ENCODE assay signal across 33 cellular contexts in genomic region chr3:72214065-72215048, GRCh38.
DNase-seq lines count a peak whose midpoint lies in the region; ATAC-seq, FAIRE-seq and TF ChIP-seq lines count a peak whose summit lies in the region.
"Had no signal": no experiment of that assay in that cellular context is flagged by ENCODE, and none has a peak within 500 bp of the region (broad histone marks: within the 10 kb centered on the region; RNA-seq: fewer than 3 reads in every experiment).

No MANE protein-coding gene starts in this region.

- BruUV-seq in GM12878 (replicated peaks; lab: Mats Ljungman, UMichigan) = no TSS peak

- no peak for TF ChIP-seq RAD21 in GM12878 (IDR thresholded peaks at IDR 0.05; ENCODE audit: insufficient read depth, low read depth, low read length)

- H3K27me3 ChIP-seq in GM12878 (replicated peaks in 1 of 2; ENCODE audit: control insufficient read depth in 2 of 2, insufficient read depth in 2 of 2, low read length in 1 of 2) (no peaks in the 10 kb centered on the region), left lung (no peaks in the 10 kb centered on the region)
- H3K27me3 ChIP-seq: body of pancreas, spleen, testis, vagina had no signal

- no peaks in the 10 kb centered on the region for H3K36me3 ChIP-seq in GM12878 (ENCODE audit: control insufficient read depth in 2 of 2, insufficient read depth in 2 of 2, low read length in 1 of 2)
- no peaks in the 10 kb centered on the region for H3K36me3 ChIP-seq in left lung
- H3K36me3 ChIP-seq: spleen, vagina had no signal

- TF ChIP-seq EP300 in GM12878 (IDR thresholded peaks at IDR 0.05; ENCODE audit: borderline replicate concordance in 1 of 2, control insufficient read depth in 1 of 2, low read depth in 2 of 2, low read length in 2 of 2) = no peak

- peak; percentile 7 for FAIRE-seq in GM12878 (lab: Jason Lieb, UNC)
- no peak for FAIRE-seq in HTR-8/SVneo (lab: Jason Lieb, UNC)

- no peak overlapping the region for H3K4me3 ChIP-seq in GM12878
- no peak overlapping the region for H3K4me3 ChIP-seq in left lung
- H3K4me3 ChIP-seq: body of pancreas, GM23248, spleen, testis, vagina had no signal

- SMC1A ChIA-PET in GM12878 (lab: Charles Lee; ENCODE audit: uncharacterized antibody, unreplicated experiment) = interaction anchor here (0.7 kb wide), 1 partner anchor 567 kb away, joined by 3 read pairs; no protein-coding TSS in a partner anchor

- H3K4me1 ChIP-seq in GM12878 (ENCODE audit: control insufficient read depth, insufficient read depth, low read length) (no peaks in the 10 kb centered on the region), left lung (no peaks in the 10 kb centered on the region)
- H3K4me1 ChIP-seq: body of pancreas, vagina had no signal

- POLR2A ChIA-PET in GM12878 (lab: Charles Lee) = no interaction called here

- no peak overlapping the region for H3K9ac ChIP-seq in GM12878 (ENCODE audit: control insufficient read depth, insufficient read depth, low read length)
- H3K9ac ChIP-seq: GM23248, KMS-11 had no signal

- CTCF ChIA-PET in GM12878 (lab: Yijun Ruan, JAX) = interaction anchor here (1.2 kb wide), 1 partner anchor 451 kb away, joined by 3 read pairs; no protein-coding TSS in a partner anchor

- no peak overlapping the region for H3K4me2 ChIP-seq in GM12878 (ENCODE audit: control insufficient read depth, insufficient read depth)
- H3K4me2 ChIP-seq: KMS-11 had no signal

- H3K9me3 ChIP-seq in GM12878 (replicated peaks; ENCODE audit: control insufficient read depth, insufficient read depth, low read length) (no peaks in the 10 kb centered on the region; the same call in 2 of the 3 replicates), left lung (no peaks in the 10 kb centered on the region)
- H3K9me3 ChIP-seq: body of pancreas, spleen, testis, vagina had no signal

- H3K79me2 ChIP-seq in GM12878 (ENCODE audit: control insufficient read depth, insufficient read depth, low read length) = no peaks in the 10 kb centered on the region

- no peak for TF ChIP-seq POLR2A in GM12878 (IDR thresholded peaks at IDR 0.05; ENCODE audit: low read depth, low read length)

- intact Hi-C loops in GM12878 (cut with micrococcal nuclease; ENCODE audit: unreplicated experiment) = no loop called here
- intact Hi-C loops in left lung (cut with DNase I) = no loop called here

- H3K27ac ChIP-seq in GM12878 (ENCODE audit: control insufficient read depth, insufficient read depth) (no peak overlapping the region), left lung (no peak overlapping the region)
- H3K27ac ChIP-seq: body of pancreas, epithelial cell of prostate, GM23248, KMS-11, testis, vagina had no signal

- DNase-seq in CD1c-positive myeloid dendritic cell (ENCODE audit: extremely low spot score) (peak; percentile 78), MV-4-11 (lab: John Stamatoyannopoulos, UW) (peak; percentile 89), GM12878 (ENCODE audit: low read depth, low spot score) (no peak), left lung (no peak), HTR-8/SVneo (ENCODE audit: insufficient read length, low spot score) (no peak)
- no peak for DNase-seq in activated CD4-positive, alpha-beta T cell treated with anti-CD3 and anti-CD28 coated beads, Interleukin-2, amount 50 U/mL, for 4 hours
- DNase-seq: activated CD8-positive, alpha-beta T cell treated with anti-CD3 and anti-CD28 coated beads, Interleukin-2, amount 10 ng/mL, durations not matched to agents 7 days and 5 days; activated gamma-delta T cell; activated naive CD8-positive, alpha-beta T cell treated with anti-CD3 and anti-CD28 coated beads, Interleukin-2, amount 50 U/mL, for 24 hours; activated T-cell treated with anti-CD3 and anti-CD28 coated beads for 4 hours; body of pancreas; CD4-positive, CD25-positive, alpha-beta regulatory T cell; effector CD4-positive, alpha-beta T cell; EL; GM23248; hippocampal formation; immature natural killer cell; midbrain; naive thymus-derived CD8-positive, alpha-beta T cell; NCI-H1694; NCI-H2171; NCI-H524 treated with DMSO at 0.1 percent for 48 hours; occipital lobe; RPMI8226; spleen; stimulated activated CD4-positive, alpha-beta T cell treated with anti-CD3 and anti-CD28 coated beads, Interleukin-4, amount 100 ng/mL, for 24 hours; stimulated activated naive CD4-positive, alpha-beta T cell; testis had no signal

- RAD21 ChIA-PET in GM12878 (lab: Charles Lee; ENCODE audit: unreplicated experiment) = interaction anchor here (0.8 kb wide), 1 partner anchor 51 kb away, joined by 3 read pairs; no protein-coding TSS in a partner anchor

- 59% methylated on average over 11 of the region's 11 CpGs for WGBS in GM12878 (ENCODE audit: insufficient coverage, insufficient replicate concordance, low lambda C conversion rate, missing lambda C conversion rate)

- no peak for TF ChIP-seq CTCF in GM12878 (IDR thresholded peaks at IDR 0.05 in 2 of 3, conservative IDR thresholded peaks at IDR 0.05 in 1 of 3; ENCODE audit: control insufficient read depth in 2 of 3, extremely low read depth in 1 of 3, insufficient read depth in 1 of 3, low read depth in 3 of 3, low read length in 3 of 3)
- no peak for TF ChIP-seq CTCF in left lung (IDR thresholded peaks at IDR 0.05)

- in situ Hi-C loops in GM12878 (cut with MboI) = no loop called here

- H4K20me1 ChIP-seq in GM12878 (ENCODE audit: control insufficient read depth, insufficient read depth) = no peaks in the 10 kb centered on the region

- ATAC-seq in GM12878 (no peak), left lung (peak; percentile 29), HG03097 (IDR thresholded peaks at IDR 0.05; ENCODE audit: low FRiP score, unreplicated experiment) (no peak), HG02973 (IDR thresholded peaks at IDR 0.05; ENCODE audit: unreplicated experiment) (no peak)
- ATAC-seq: activated CD8-positive, alpha-beta T cell treated with anti-CD3 and anti-CD28 coated beads, Interleukin-2, amount 10 ng/mL, durations not matched to agents 7 days and 5 days; activated naive CD8-positive, alpha-beta T cell treated with anti-CD3 and anti-CD28 coated beads, Interleukin-2, amount 50 U/mL, for 24 hours; body of pancreas; naive thymus-derived CD8-positive, alpha-beta T cell had no signal

- H2AFZ ChIP-seq in GM12878 (ENCODE audit: control insufficient read depth, low read depth, low read length) = no peak overlapping the region
- H2AFZ ChIP-seq: GM23248 had no signal

TF ChIP-seq in GM12878, 131 proteins besides CTCF, POLR2A, EP300 and RAD21 (continues in another document):
- TF ChIP-seq RB1 (IDR thresholded peaks at IDR 0.05; ENCODE audit: borderline replicate concordance) (no peak), ZNF384 (IDR thresholded peaks at IDR 0.05; ENCODE audit: borderline replicate concordance, low read depth, low read length) (no peak), KDM1A (IDR thresholded peaks at IDR 0.05; ENCODE audit: borderline replicate concordance) (no peak), NFYA (IDR thresholded peaks at IDR 0.05; ENCODE audit: borderline replicate concordance, low read depth, low read length) (no peak), USF1 (IDR thresholded peaks at IDR 0.05; ENCODE audit: borderline replicate concordance, extremely low read length, insufficient read depth, low read depth, low read length) (no peak), ZNF622 (IDR thresholded peaks at IDR 0.05) (no peak), NKRF (conservative IDR thresholded peaks at IDR 0.05) (no peak), SUZ12 (IDR thresholded peaks at IDR 0.05; ENCODE audit: unreplicated experiment) (no peak), ZBED1 (IDR thresholded peaks at IDR 0.05; ENCODE audit: borderline replicate concordance) (no peak), IKZF2 (IDR thresholded peaks at IDR 0.05) (no peak), BCL3 (IDR thresholded peaks at IDR 0.05; ENCODE audit: borderline replicate concordance, insufficient read depth, low read depth, low read length, poor library complexity, severe bottlenecking) (no peak), NR2C1 (IDR thresholded peaks at IDR 0.05) (no peak), BCL11A (IDR thresholded peaks at IDR 0.05; ENCODE audit: low read depth, low read length) (no peak)

Comparison
In these comparisons a context has a peak if more than half of its experiments do, and no peak if none do; other contexts are left out.
1. DNase-seq: peak in CD1c-positive myeloid dendritic cell (single experiment) and MV-4-11 (single experiment); none in GM12878 (single experiment), left lung (0 of 2), activated CD4-positive, alpha-beta T cell treated with anti-CD3 and anti-CD28 coated beads, Interleukin-2, amount 50 U/mL, for 4 hours (0 of 2) and HTR-8/SVneo (single experiment).